Comparison of ENCODE assay signal across 8 cellular contexts in genomic region chr1:228085287-228085926, GRCh38. TPM values are rescaled to one million over a fixed set of nuclear protein-coding genes. Genes with fewer than 3 reads are reported as not detected.
DNase-seq lines count a peak whose midpoint lies in the region; ATAC-seq and TF ChIP-seq lines count a peak whose summit lies in the region.

No MANE protein-coding gene starts in this region.

- ATAC-seq in omental fat pad (ENCODE audit: low FRiP score) (peak; percentile 43), GM18861 (IDR thresholded peaks at IDR 0.05; ENCODE audit: unreplicated experiment) (no peak), HG02678 (IDR thresholded peaks at IDR 0.05; ENCODE audit: unreplicated experiment) (no peak)

- TF ChIP-seq CTCF in omental fat pad (IDR thresholded peaks at IDR 0.05): no peak

- DNase-seq in EH (ENCODE audit: low read depth) (peak; percentile 90), OCI-M2 (lab: John Stamatoyannopoulos, UW; ENCODE audit: unreplicated experiment) (peak; percentile 68), epithelial cell of prostate (ENCODE audit: low read depth, low spot score) (no peak), omental fat pad (ENCODE audit: low spot score) (no peak), NCI-H146 treated with DMSO at 0.1 percent for 48 hours (lab: John Stamatoyannopoulos, UW; ENCODE audit: unreplicated experiment) (no peak), superior temporal gyrus (ENCODE audit: extremely low spot score) (no peak)

- peak overlapping the region; percentile 89 for H3K27ac ChIP-seq in epithelial cell of prostate

RNA-seq across cellular contexts. Expression of gene ARF1, which starts 2.9 kb away (rescaled TPM):
- total RNA-seq in omental fat pad: 100 to 1,000 TPM; 273 to 440 (median 369) TPM

RNA-seq across cellular contexts. Expression of gene C1orf35, which starts 17.7 kb away (rescaled TPM):
- 10 to 100 TPM in 2 of 4 donors, 1 to 10 TPM in 2; 5.1 to 17.2 (median 8.8) TPM for total RNA-seq in omental fat pad

RNA-seq across cellular contexts. Expression of gene MRPL55, which starts 23.7 kb away (rescaled TPM):
- total RNA-seq in omental fat pad: 10 to 100 TPM; 47.1 to 95.5 (median 71.7) TPM

RNA-seq across cellular contexts. Expression of gene GUK1, which starts 54.7 kb away (rescaled TPM):
- 100 to 1,000 TPM; 285 to 404 (median 308) TPM for total RNA-seq in omental fat pad

Comparison
In these comparisons a context has a peak if more than half of its experiments do, and no peak if none do; other contexts are left out.
1. DNase-seq: peak in EH (single experiment) and OCI-M2 (single experiment); none in epithelial cell of prostate (single experiment), omental fat pad (single experiment), NCI-H146 treated with DMSO at 0.1 percent for 48 hours (single experiment) and superior temporal gyrus (single experiment).